Comparison of ENCODE assay signal across 25 cellular contexts in the genomic region with DNA sequence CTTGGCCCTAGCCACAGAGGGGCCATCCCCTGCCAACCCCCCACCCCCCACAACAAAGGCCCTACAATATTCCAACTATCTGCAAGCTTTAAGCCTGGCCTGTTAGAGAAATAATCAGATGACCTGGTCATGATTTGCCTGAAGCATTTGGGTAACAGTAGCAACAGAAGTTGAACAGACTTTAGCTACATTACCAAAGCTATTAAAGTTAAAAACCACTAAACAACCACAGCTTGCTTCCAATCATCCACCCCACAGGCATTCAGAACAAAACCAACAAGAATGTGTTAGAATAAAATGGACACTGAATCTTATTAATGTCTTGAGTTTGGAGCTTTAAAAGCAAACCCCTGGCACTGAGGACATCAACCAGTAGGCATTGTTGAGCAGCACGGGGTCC.
"Had no signal": no experiment of that assay in that cellular context is flagged by ENCODE, and none has a peak within 500 bp of the region (broad histone marks: within the 10 kb centered on the region; RNA-seq: fewer than 3 reads in every experiment).

No MANE protein-coding gene starts in this region.

- H3K9me3 Mint-ChIP-seq: activated CD8-positive, alpha-beta T cell treated with anti-CD3 and anti-CD28 coated beads for 36 hours; activated naive CD4-positive, alpha-beta T cell treated with anti-CD3 and anti-CD28 coated beads for 36 hours; activated naive CD4-positive, alpha-beta T cell treated with anti-CD3 and anti-CD28 coated beads, Interleukin-2, amount 50 U/mL, for 24 hours; activated naive CD8-positive, alpha-beta T cell treated with anti-CD3 and anti-CD28 coated beads for 36 hours; activated T-helper 1 cell treated with anti-CD3 and anti-CD28 coated beads, Interleukin-12 subunit alpha, Interleukin-12 subunit beta, Interleukin-2, Interleukin-4 antibody, amounts not matched to agents 30 ng/mL and 10 ng/mL and 1 ng/mL, durations not matched to agents 14 hours and 24 hours and 36 hours; activated T-helper 2 cell treated with anti-CD3 and anti-CD28 coated beads, Interferon-gamma antibody, Interleukin-2, Interleukin-4, amounts not matched to agents 10 μg/mL and 5 μg/mL and 100 μg/mL, durations not matched to agents 14 hours and 24 hours and 36 hours; effector memory CD8-positive, alpha-beta T cell; WTC11 had no signal

- H3K27ac ChIP-seq: ascending aorta, esophagus muscularis mucosa, foreskin keratinocyte, gastroesophageal sphincter, heart right ventricle had no signal

- H3K4me3 Mint-ChIP-seq: activated CD8-positive, alpha-beta T cell treated with anti-CD3 and anti-CD28 coated beads for 36 hours; activated naive CD4-positive, alpha-beta T cell treated with anti-CD3 and anti-CD28 coated beads for 36 hours; activated naive CD4-positive, alpha-beta T cell treated with anti-CD3 and anti-CD28 coated beads, Interleukin-2, amount 50 U/mL, for 24 hours; activated naive CD8-positive, alpha-beta T cell treated with anti-CD3 and anti-CD28 coated beads for 36 hours; activated T-helper 1 cell treated with anti-CD3 and anti-CD28 coated beads, Interleukin-12 subunit alpha, Interleukin-12 subunit beta, Interleukin-2, Interleukin-4 antibody, amounts not matched to agents 30 ng/mL and 10 ng/mL and 1 ng/mL, durations not matched to agents 14 hours and 24 hours and 36 hours; effector memory CD8-positive, alpha-beta T cell; WTC11 had no signal

- ATAC-seq: activated CD8-positive, alpha-beta T cell treated with anti-CD3 and anti-CD28 coated beads for 36 hours; effector memory CD8-positive, alpha-beta T cell; foreskin keratinocyte; gastroesophageal sphincter; heart right ventricle; WTC11 had no signal

- H3K9me3 ChIP-seq: ascending aorta, esophagus muscularis mucosa, gastroesophageal sphincter, heart right ventricle had no signal

- DNase-seq: activated CD4-positive, alpha-beta T cell treated with anti-CD3 and anti-CD28 coated beads for 1 hour; activated CD4-positive, alpha-beta T cell treated with anti-CD3 and anti-CD28 coated beads for 4 hours; activated CD4-positive, alpha-beta T cell treated with anti-CD3 and anti-CD28 coated beads, Interleukin-2, amount 50 U/mL, for 1 hour; activated CD4-positive, alpha-beta T cell treated with anti-CD3 and anti-CD28 coated beads, Interleukin-2, amount 50 U/mL, for 48 hours; activated CD8-positive, alpha-beta memory T cell treated with anti-CD3 and anti-CD28 coated beads for 24 hours; activated CD8-positive, alpha-beta T cell treated with anti-CD3 and anti-CD28 coated beads for 36 hours; activated effector memory CD4-positive, alpha-beta T cell treated with anti-CD3 and anti-CD28 coated beads, Interleukin-2, amount 50 U/mL, for 16 hours; activated naive CD4-positive, alpha-beta T cell treated with anti-CD3 and anti-CD28 coated beads for 36 hours; activated naive CD8-positive, alpha-beta T cell treated with anti-CD3 and anti-CD28 coated beads for 36 hours; activated T-cell treated with anti-CD3 and anti-CD28 coated beads, Interleukin-2, amount 50 U/mL, for 48 hours; cortex of kidney; dermis blood vessel endothelial cell; effector CD4-positive, alpha-beta T cell; effector memory CD8-positive, alpha-beta T cell; erythroblast; foreskin keratinocyte; heart right ventricle; T-helper 2 cell had no signal

- H3K27ac Mint-ChIP-seq: activated CD8-positive, alpha-beta T cell treated with anti-CD3 and anti-CD28 coated beads for 36 hours; activated naive CD4-positive, alpha-beta T cell treated with anti-CD3 and anti-CD28 coated beads for 36 hours; activated naive CD4-positive, alpha-beta T cell treated with anti-CD3 and anti-CD28 coated beads, Interleukin-2, amount 50 U/mL, for 24 hours; activated naive CD8-positive, alpha-beta T cell treated with anti-CD3 and anti-CD28 coated beads for 36 hours; activated T-helper 1 cell treated with anti-CD3 and anti-CD28 coated beads, Interleukin-12 subunit alpha, Interleukin-12 subunit beta, Interleukin-2, Interleukin-4 antibody, amounts not matched to agents 30 ng/mL and 10 ng/mL and 1 ng/mL, durations not matched to agents 14 hours and 24 hours and 36 hours; activated T-helper 2 cell treated with anti-CD3 and anti-CD28 coated beads, Interferon-gamma antibody, Interleukin-2, Interleukin-4, amounts not matched to agents 10 μg/mL and 5 μg/mL and 100 μg/mL, durations not matched to agents 14 hours and 24 hours and 36 hours; effector memory CD8-positive, alpha-beta T cell; WTC11 had no signal

- H3K4me1 ChIP-seq: ascending aorta, esophagus muscularis mucosa, foreskin keratinocyte, heart right ventricle had no signal

- H3K27me3 Mint-ChIP-seq: activated CD8-positive, alpha-beta T cell treated with anti-CD3 and anti-CD28 coated beads for 36 hours had no signal

- H3K4me3 ChIP-seq: ascending aorta, esophagus muscularis mucosa, gastroesophageal sphincter, heart right ventricle had no signal

- H3K27me3 ChIP-seq: ascending aorta had no signal

- H3K36me3 Mint-ChIP-seq: activated naive CD4-positive, alpha-beta T cell treated with anti-CD3 and anti-CD28 coated beads, Interleukin-2, amount 50 U/mL, for 24 hours; activated naive CD8-positive, alpha-beta T cell treated with anti-CD3 and anti-CD28 coated beads for 36 hours; WTC11 had no signal

- H3K4me1 Mint-ChIP-seq: activated naive CD8-positive, alpha-beta T cell treated with anti-CD3 and anti-CD28 coated beads for 36 hours had no signal

- H3K36me3 ChIP-seq: ascending aorta, esophagus muscularis mucosa, gastroesophageal sphincter, heart right ventricle had no signal
